ENCODE assay signal across 1 cellular context in genomic region chr14:31867570-31867969, GRCh38.
TF ChIP-seq lines count a peak whose summit lies in the region.

No MANE protein-coding gene starts in this region.

TF ChIP-seq in HepG2, 621 proteins besides CTCF, POLR2A, EP300 and RAD21 (continued from another document):
- TF ChIP-seq HIC2 (CRISPR knock-in tag; IDR thresholded peaks at IDR 0.05; ENCODE audit: low read depth), result no peak
